8 cellular contexts compared by ENCODE assay signal in genomic region chr10:119412244-119412750, GRCh38.
DNase-seq lines count a peak whose midpoint lies in the region; ATAC-seq and TF ChIP-seq lines count a peak whose summit lies in the region.

No MANE protein-coding gene starts in this region.

- ATAC-seq in GM21447 (IDR thresholded peaks at IDR 0.05; ENCODE audit: unreplicated experiment), result no peak
- no peak for ATAC-seq in HG02678 (IDR thresholded peaks at IDR 0.05; ENCODE audit: unreplicated experiment)

- 59% methylated on average over 21 of the region's 21 CpGs for WGBS in hepatocyte (ENCODE audit: low lambda C conversion rate, missing lambda C conversion rate)

- TF ChIP-seq CTCF in Calu3 (IDR thresholded peaks at IDR 0.05; ENCODE audit: unreplicated experiment), result no peak
- no peak for TF ChIP-seq CTCF in chondrocyte (IDR thresholded peaks at IDR 0.05)
- TF ChIP-seq CTCF in hepatocyte (IDR thresholded peaks at IDR 0.05; ENCODE audit: poor library complexity), result no peak
- TF ChIP-seq CTCF in GM10266 (IDR thresholded peaks at IDR 0.05; ENCODE audit: control insufficient read depth, insufficient read depth, low read depth, missing control alignments), result no peak

- no peak overlapping the region for H3K4me2 ChIP-seq in hepatocyte

- H3K4me3 ChIP-seq in hepatocyte, result no peak overlapping the region

- H3K27ac ChIP-seq in hepatocyte, result peak overlapping the region; percentile 87

- no peaks in the 10 kb centered on the region for H3K36me3 ChIP-seq in hepatocyte (replicated peaks; ENCODE audit: insufficient read depth, low read depth)

- H3K4me1 ChIP-seq in hepatocyte (ENCODE audit: insufficient read depth), result peaks cover 20% of the 10 kb centered on the region

- H3K27me3 ChIP-seq in hepatocyte, result no peaks in the 10 kb centered on the region

- H3K9me2 ChIP-seq in hepatocyte (replicated peaks; ENCODE audit: insufficient read depth), result no peaks in the 10 kb centered on the region

- BruUV-seq in Calu3 (replicated peaks; lab: Mats Ljungman, UMichigan), result no TSS peak

- H3K36me3 Mint-ChIP-seq in Calu3 (ENCODE audit: insufficient read depth, unreplicated experiment), result no peaks in the 10 kb centered on the region
- H3K36me3 Mint-ChIP-seq in chondrocyte (ENCODE audit: low read depth), result peaks cover 1% of the 10 kb centered on the region

- peaks cover 4% of the 10 kb centered on the region for H3K27me3 Mint-ChIP-seq in Calu3 (ENCODE audit: unreplicated experiment)
- no peaks in the 10 kb centered on the region for H3K27me3 Mint-ChIP-seq in chondrocyte (ENCODE audit: low read depth)

- H3K4me1 Mint-ChIP-seq in Calu3 (ENCODE audit: low read depth, unreplicated experiment), result no peaks in the 10 kb centered on the region
- peaks cover 28% of the 10 kb centered on the region for H3K4me1 Mint-ChIP-seq in chondrocyte (ENCODE audit: low read depth)

- peak; percentile 16 for DNase-seq in Calu3
- no peak for DNase-seq in chondrocyte (ENCODE audit: low spot score)
- DNase-seq in hepatocyte (ENCODE audit: low spot score), result no peak
- peak; percentile 29 for DNase-seq in putamen (ENCODE audit: low spot score)
- DNase-seq in GM10266 (ENCODE audit: extremely low spot score), result no peak
- no peak for DNase-seq in activated naive CD4-positive, alpha-beta T cell (lab: John Stamatoyannopoulos, UW)

- H4K20me1 ChIP-seq in hepatocyte (ENCODE audit: insufficient read depth, poor library complexity, severe bottlenecking), result no peaks in the 10 kb centered on the region

- CTCF ChIA-PET in Calu3 (lab: Charles Lee), result no interaction called here

- no peaks in the 10 kb centered on the region for H3K79me2 ChIP-seq in hepatocyte

- H3K9me3 ChIP-seq in hepatocyte (ENCODE audit: low read depth), result no peaks in the 10 kb centered on the region

- H2AFZ ChIP-seq in hepatocyte, result no peak overlapping the region

- no peak overlapping the region for H3K27ac Mint-ChIP-seq in Calu3 (ENCODE audit: unreplicated experiment)
- H3K27ac Mint-ChIP-seq in chondrocyte (ENCODE audit: unreplicated experiment), result peak overlapping the region; percentile 61

- H3K9me3 Mint-ChIP-seq in Calu3 (ENCODE audit: low read depth, unreplicated experiment) (no peaks in the 10 kb centered on the region), chondrocyte (ENCODE audit: low read depth) (no peaks in the 10 kb centered on the region)

- intact Hi-C loops in Calu3 (cut with micrococcal nuclease; ENCODE audit: unreplicated experiment), result no loop called here

- H3K4me3 Mint-ChIP-seq in Calu3 (ENCODE audit: low read depth, unreplicated experiment) (no peak overlapping the region), chondrocyte (ENCODE audit: unreplicated experiment) (no peak overlapping the region)

Comparison
In these comparisons a context has a peak if more than half of its experiments do, and no peak if none do; other contexts are left out.
1. DNase-seq: peak in Calu3 (single experiment) and putamen (single experiment); none in chondrocyte (single experiment), hepatocyte (single experiment), GM10266 (single experiment) and activated naive CD4-positive, alpha-beta T cell (0 of 4).